Comparison of ENCODE assay signal across 1 cellular context in genomic region chr15:63501256-63502089, GRCh38.
A peak's percentile ranks its signal among the peaks of the same experiment; 100 is the strongest.
TF ChIP-seq lines count a peak whose summit lies in the region.

No MANE protein-coding gene starts in this region.

TF ChIP-seq in HepG2, 621 proteins besides CTCF, POLR2A, EP300 and RAD21 (continued from another document and continues in another):
- TF ChIP-seq TFDP2 (CRISPR knock-in tag; IDR thresholded peaks at IDR 0.05) (peak; percentile 51; the same call in 1 of the 2 replicates), PITX1 (CRISPR knock-in tag; IDR thresholded peaks at IDR 0.05) (peak; percentile 69; the same call in 1 of the 2 replicates), AHDC1 (CRISPR knock-in tag; IDR thresholded peaks at IDR 0.05; ENCODE audit: borderline replicate concordance) (no peak), FOXA3 (CRISPR knock-in tag; IDR thresholded peaks at IDR 0.05) (no peak), NFIB (CRISPR knock-in tag; IDR thresholded peaks at IDR 0.05; ENCODE audit: borderline replicate concordance) (no peak), MIER2 (CRISPR knock-in tag; IDR thresholded peaks at IDR 0.05) (no peak), EEA1 (CRISPR knock-in tag; IDR thresholded peaks at IDR 0.05; ENCODE audit: borderline replicate concordance) (no peak), TRIM24 (CRISPR knock-in tag; IDR thresholded peaks at IDR 0.05) (no peak), BRF2 (CRISPR knock-in tag; IDR thresholded peaks at IDR 0.05) (no peak), ZNF510 (CRISPR knock-in tag; IDR thresholded peaks at IDR 0.05; ENCODE audit: low read depth) (no peak), ZGPAT (CRISPR knock-in tag; IDR thresholded peaks at IDR 0.05) (peak; percentile 68; the same call in 1 of the 2 replicates), ZNF878 (CRISPR knock-in tag; IDR thresholded peaks at IDR 0.05) (no peak), ZFP91 (CRISPR knock-in tag; IDR thresholded peaks at IDR 0.05; ENCODE audit: borderline replicate concordance) (no peak), ZNF704 (CRISPR knock-in tag; IDR thresholded peaks at IDR 0.05; ENCODE audit: borderline replicate concordance) (no peak), JUN (CRISPR knock-in tag; IDR thresholded peaks at IDR 0.05) (no peak), REST (IDR thresholded peaks at IDR 0.05; ENCODE audit: borderline replicate concordance in 1 of 2, low read depth in 1 of 2, low read length in 2 of 2) (no peak), HES4 (CRISPR knock-in tag; IDR thresholded peaks at IDR 0.05; ENCODE audit: borderline replicate concordance) (no peak), ZNF563 (CRISPR knock-in tag; IDR thresholded peaks at IDR 0.05) (no peak), SIX4 (CRISPR knock-in tag; IDR thresholded peaks at IDR 0.05) (no peak), ZFX (CRISPR knock-in tag; IDR thresholded peaks at IDR 0.05; ENCODE audit: low read depth) (no peak; the same call in 1 of the 2 replicates), HNRNPLL (IDR thresholded peaks at IDR 0.05; ENCODE audit: low read depth, low read length, poor library complexity, severe bottlenecking) (peak; percentile 42), ZNF639 (CRISPR knock-in tag; conservative IDR thresholded peaks at IDR 0.05) (no peak), MLXIP (CRISPR knock-in tag; IDR thresholded peaks at IDR 0.05; ENCODE audit: borderline replicate concordance) (no peak), SIN3B (IDR thresholded peaks at IDR 0.05; ENCODE audit: low read length) (no peak), ARNTL (CRISPR knock-in tag; IDR thresholded peaks at IDR 0.05) (no peak; the same call in 1 of the 2 replicates), RCOR2 (CRISPR knock-in tag; IDR thresholded peaks at IDR 0.05) (no peak), ETV5 (CRISPR knock-in tag; IDR thresholded peaks at IDR 0.05; ENCODE audit: borderline replicate concordance) (peak; percentile 90), ZNF564 (CRISPR knock-in tag; IDR thresholded peaks at IDR 0.05) (no peak)
